ENCODE assay signal across 1 cellular context in genomic region chr22:21573293-21573734, GRCh38.
TF ChIP-seq lines count a peak whose summit lies in the region.

No MANE protein-coding gene starts in this region.

TF ChIP-seq in HCT116, 20 proteins besides CTCF, POLR2A, EP300 and RAD21 (continued from another document):
- TF ChIP-seq REST (IDR thresholded peaks at IDR 0.05; ENCODE audit: low read depth) (no peak), EGR1 (IDR thresholded peaks at IDR 0.05; ENCODE audit: low read depth) (no peak), CBX3 (IDR thresholded peaks at IDR 0.05; ENCODE audit: low read depth) (no peak), SIN3A (IDR thresholded peaks at IDR 0.05; ENCODE audit: low read depth) (no peak), EZH2phosphoT487 (IDR thresholded peaks at IDR 0.05; ENCODE audit: borderline replicate concordance) (no peak), ZBTB33 (IDR thresholded peaks at IDR 0.05; ENCODE audit: extremely low read depth, insufficient replicate concordance, low read length) (no peak), EZH2 (IDR thresholded peaks at IDR 0.05) (no peak), CEBPB (IDR thresholded peaks at IDR 0.05; ENCODE audit: low read depth) (no peak), ZFX (IDR thresholded peaks at IDR 0.05) (no peak), SP1 (IDR thresholded peaks at IDR 0.05; ENCODE audit: low read depth) (no peak), ZNF274 (IDR thresholded peaks at IDR 0.05; ENCODE audit: low read depth, low read length) (no peak), POLR2AphosphoS5 (IDR thresholded peaks at IDR 0.05; ENCODE audit: low read depth, low read length) (no peak)
- TF ChIP-seq, protein P1, sequence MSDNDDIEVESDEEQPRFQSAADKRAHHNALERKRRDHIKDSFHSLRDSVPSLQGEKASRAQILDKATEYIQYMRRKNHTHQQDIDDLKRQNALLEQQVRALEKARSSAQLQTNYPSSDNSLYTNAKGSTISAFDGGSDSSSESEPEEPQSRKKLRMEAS (IDR thresholded peaks at IDR 0.05) = no peak
